8 cellular contexts compared by ENCODE assay signal in the genomic region with DNA sequence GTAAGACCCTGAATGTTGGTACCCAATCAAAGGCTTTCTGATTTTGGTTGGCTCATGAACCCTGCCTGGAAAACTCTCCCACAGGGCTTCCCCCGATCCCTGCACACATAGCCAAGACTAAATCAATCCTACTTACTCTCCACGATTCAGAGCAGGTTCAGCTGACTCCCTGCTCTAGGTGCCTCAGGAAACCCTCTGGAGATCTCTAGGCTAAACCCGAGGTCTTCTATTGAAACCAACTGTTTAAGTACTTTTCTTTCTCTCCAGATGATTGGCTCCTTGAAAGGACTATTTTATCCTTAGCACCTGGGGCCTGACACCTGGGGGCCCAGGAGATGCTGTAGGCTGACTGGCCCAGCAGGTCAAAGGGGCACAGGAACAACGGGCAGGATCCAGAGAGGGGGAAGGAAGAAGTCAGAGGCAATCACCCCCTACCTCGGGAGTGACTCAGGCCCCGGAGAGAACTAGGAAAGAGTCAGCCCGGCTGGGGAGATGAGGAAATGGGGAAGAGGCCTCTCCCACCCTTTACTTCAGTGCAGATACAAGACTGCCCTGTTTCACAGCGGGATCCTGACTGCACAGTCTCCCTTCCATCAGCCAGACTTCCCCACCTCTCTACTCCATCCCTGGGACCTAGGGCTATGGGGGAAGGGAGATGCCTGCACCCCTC. TPM values are rescaled to one million over a fixed set of nuclear protein-coding genes. Genes with fewer than 3 reads are reported as not detected.
DNase-seq lines count a peak whose midpoint lies in the region; ATAC-seq and TF ChIP-seq lines count a peak whose summit lies in the region.

No MANE protein-coding gene starts in this region.

- no peak for ATAC-seq in HG02885 (IDR thresholded peaks at IDR 0.05; ENCODE audit: poor library complexity, unreplicated experiment)

- H3K9me3 Mint-ChIP-seq in activated naive CD8-positive, alpha-beta T cell (ENCODE audit: low read depth): no peaks in the 10 kb centered on the region

- H3K27ac ChIP-seq in iPS-20b (ENCODE audit: low read length) (no peak overlapping the region), substantia nigra (ENCODE audit: low read depth, low read length, poor library complexity, severe bottlenecking) (peak overlapping the region; percentile 83)

- H3K4me1 ChIP-seq in BE2C (peaks cover 6% of the 10 kb centered on the region), iPS-20b (ENCODE audit: insufficient read depth, low read length) (peaks cover 15% of the 10 kb centered on the region; the same call in 1 of the 2 replicates)

- H3K27ac Mint-ChIP-seq in activated naive CD8-positive, alpha-beta T cell: peak overlapping the region; percentile 87

- TF ChIP-seq CTCF in BE2C (IDR thresholded peaks at IDR 0.05; ENCODE audit: low read depth, low read length): no peak

- DNase-seq in BE2C: no peak
- peak; percentile 36 for DNase-seq in HT-29 (ENCODE audit: low spot score)
- peak in 2 of 49 donors; percentile 11 to 16 for DNase-seq in substantia nigra (lab: John Stamatoyannopoulos, UW)
- no peak for DNase-seq in central memory CD4-positive, alpha-beta T cell
- DNase-seq in anterior cingulate cortex (lab: John Stamatoyannopoulos, UW): no peak

- H3K4me3 ChIP-seq in BE2C (ENCODE audit: low read depth, low read length) (peak overlapping the region; percentile 90), iPS-20b (ENCODE audit: low read length) (peak overlapping the region; percentile 75)

- H3K4me3 Mint-ChIP-seq in activated naive CD8-positive, alpha-beta T cell: peak overlapping the region; percentile 92

- H3K36me3 ChIP-seq in BE2C (peaks cover 16% of the 10 kb centered on the region), iPS-20b (ENCODE audit: insufficient read depth, low read depth, low read length) (peaks cover 8% of the 10 kb centered on the region; the same call in 1 of the 2 replicates)

- H3K27me3 ChIP-seq in BE2C (no peaks in the 10 kb centered on the region), iPS-20b (ENCODE audit: insufficient read depth, low read length) (no peaks in the 10 kb centered on the region)

- H3K4me1 Mint-ChIP-seq in activated naive CD8-positive, alpha-beta T cell (ENCODE audit: low read depth): peaks cover 49% of the 10 kb centered on the region

- no peaks in the 10 kb centered on the region for H3K27me3 Mint-ChIP-seq in activated naive CD8-positive, alpha-beta T cell

- no peaks in the 10 kb centered on the region for H3K36me3 Mint-ChIP-seq in activated naive CD8-positive, alpha-beta T cell

- H3K9me3 ChIP-seq in BE2C (no peaks in the 10 kb centered on the region), iPS-20b (ENCODE audit: insufficient read depth, low read depth, low read length) (no peaks in the 10 kb centered on the region)

- H3K9ac ChIP-seq in iPS-20b (ENCODE audit: low read depth, low read length): peak overlapping the region; percentile 53; the same call in 1 of the 2 replicates

RNA-seq across cellular contexts. Expression of gene TBC1D10B, which starts 2.0 kb away (rescaled TPM):
- polyA plus RNA-seq in BE2C (2012; ENCODE audit: insufficient read depth, insufficient read length, low read depth): 96.8 TPM
- 63.3 and 66.5 TPM in 2 replicates for total RNA-seq in HT-29 (2014; rRNA removed; shearing (Covaris generic))

RNA-seq across cellular contexts. Expression of gene MYL11, which starts 6.3 kb away (rescaled TPM):
- 2.4 TPM for polyA plus RNA-seq in BE2C (2012; ENCODE audit: insufficient read depth, insufficient read length, low read depth)
- 1.0 TPM in 1 of 2 replicates, not detected in the other for total RNA-seq in HT-29 (2014; rRNA removed; shearing (Covaris generic))

RNA-seq across cellular contexts. Expression of gene CD2BP2, which starts 13.1 kb away (rescaled TPM):
- polyA plus RNA-seq in BE2C (2012; ENCODE audit: insufficient read depth, insufficient read length, low read depth): 143 TPM
- total RNA-seq in HT-29 (2014; rRNA removed; shearing (Covaris generic)): 42.8 and 49.4 TPM in 2 replicates

RNA-seq across cellular contexts. Expression of gene SEPTIN1, which starts 14.1 kb away (rescaled TPM):
- 2.3 TPM for polyA plus RNA-seq in BE2C (2012; ENCODE audit: insufficient read depth, insufficient read length, low read depth)
- 0.16 TPM in 1 of 2 replicates, not detected in the other for total RNA-seq in HT-29 (2014; rRNA removed; shearing (Covaris generic))

RNA-seq across cellular contexts. Expression of gene ZNF48, which starts 27.0 kb away (rescaled TPM):
- 66.7 TPM for polyA plus RNA-seq in BE2C (2012; ENCODE audit: insufficient read depth, insufficient read length, low read depth)
- 19.0 and 20.3 TPM in 2 replicates for total RNA-seq in HT-29 (2014; rRNA removed; shearing (Covaris generic))
